ENCODE assay signal across 8 cellular contexts in genomic region chr1:154970631-154971340, GRCh38. TPM values are rescaled to one million over a fixed set of nuclear protein-coding genes. Genes with fewer than 3 reads are reported as not detected.
DNase-seq lines count a peak whose midpoint lies in the region; ATAC-seq, FAIRE-seq and TF ChIP-seq lines count a peak whose summit lies in the region.

A gene with protein sequence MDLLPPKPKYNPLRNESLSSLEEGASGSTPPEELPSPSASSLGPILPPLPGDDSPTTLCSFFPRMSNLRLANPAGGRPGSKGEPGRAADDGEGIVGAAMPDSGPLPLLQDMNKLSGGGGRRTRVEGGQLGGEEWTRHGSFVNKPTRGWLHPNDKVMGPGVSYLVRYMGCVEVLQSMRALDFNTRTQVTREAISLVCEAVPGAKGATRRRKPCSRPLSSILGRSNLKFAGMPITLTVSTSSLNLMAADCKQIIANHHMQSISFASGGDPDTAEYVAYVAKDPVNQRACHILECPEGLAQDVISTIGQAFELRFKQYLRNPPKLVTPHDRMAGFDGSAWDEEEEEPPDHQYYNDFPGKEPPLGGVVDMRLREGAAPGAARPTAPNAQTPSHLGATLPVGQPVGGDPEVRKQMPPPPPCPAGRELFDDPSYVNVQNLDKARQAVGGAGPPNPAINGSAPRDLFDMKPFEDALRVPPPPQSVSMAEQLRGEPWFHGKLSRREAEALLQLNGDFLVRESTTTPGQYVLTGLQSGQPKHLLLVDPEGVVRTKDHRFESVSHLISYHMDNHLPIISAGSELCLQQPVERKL (minus strand): TSS chr1:154970747. CDS start chr1:154970526, 221 bp downstream.

- H3K4me3 ChIP-seq in DND-41 (ENCODE audit: low read depth in 1 of 2, low read length in 2 of 2) = no peak within 1 kb of the TSS
- H3K4me3 ChIP-seq in keratinocyte (ENCODE audit: control insufficient read depth in 2 of 3, extremely low read depth in 1 of 3, insufficient read depth in 2 of 3, low read depth in 1 of 3, low read length in 3 of 3) = peak within 1 kb of the TSS; percentile 52 to 71 (median 54)
- peak within 1 kb of the TSS; percentile 57 to 71 (median 67) for H3K4me3 ChIP-seq in skeletal muscle tissue (ENCODE audit: low read length in 3 of 3)

- H3K4me2 ChIP-seq in DND-41 (ENCODE audit: insufficient read depth, low read length) (peak within 1 kb of the TSS; percentile 46), keratinocyte (ENCODE audit: control insufficient read depth, extremely low read depth, insufficient read depth, low read depth, low read length) (peak within 1 kb of the TSS; percentile 76)

- H3K27ac ChIP-seq in DND-41 (ENCODE audit: low read length) = 0 out of 2 replicates have a peak within 1 kb of the TSS, but pooled peaks have one; percentile 22
- H3K27ac ChIP-seq in keratinocyte (ENCODE audit: control insufficient read depth, insufficient read depth, low read length) = peak within 1 kb of the TSS; percentile 99
- peak within 1 kb of the TSS; percentile 99 for H3K27ac ChIP-seq in skeletal muscle tissue (ENCODE audit: low read depth, low read length)

- peaks cover 9% of the 10 kb centered on the region for H3K36me3 Mint-ChIP-seq in chondrocyte (ENCODE audit: low read depth)

- H3K36me3 ChIP-seq in DND-41 (ENCODE audit: insufficient read depth, low read length) (peaks cover 55% of the 10 kb centered on the region), keratinocyte (ENCODE audit: control insufficient read depth in 2 of 2, extremely low read depth in 1 of 2, insufficient read depth in 2 of 2, low read length in 2 of 2) (peaks cover 14 to 32% of the 10 kb centered on the region in 2 experiments), skeletal muscle tissue (ENCODE audit: control insufficient read depth in 3 of 3, insufficient read depth in 3 of 3, low read length in 3 of 3) (peaks cover 15 to 32% (median 29%) of the 10 kb centered on the region in 3 donors)

- H3K27ac Mint-ChIP-seq in chondrocyte (ENCODE audit: unreplicated experiment) = no peak within 1 kb of the TSS

- H3K9ac ChIP-seq in DND-41 (ENCODE audit: low read depth, low read length) (no peak within 1 kb of the TSS; the same call in 1 of the 2 replicates), keratinocyte (ENCODE audit: control insufficient read depth, extremely low read depth, insufficient read depth, low read length) (peak within 1 kb of the TSS; percentile 79), skeletal muscle tissue (ENCODE audit: low read depth in 1 of 3, low read length in 3 of 3) (peak within 1 kb of the TSS; percentile 75 to 83 (median 77))

- no peak for TF ChIP-seq CTCF in DND-41 (IDR thresholded peaks at IDR 0.05; ENCODE audit: borderline replicate concordance, extremely low read depth, low read length, poor library complexity, severe bottlenecking)
- no peak for TF ChIP-seq CTCF in chondrocyte (IDR thresholded peaks at IDR 0.05)
- no peak for TF ChIP-seq CTCF in keratinocyte (optimal IDR thresholded peaks at IDR 0.05 in 1 of 3, IDR thresholded peaks at IDR 0.05 in 1 of 3, conservative IDR thresholded peaks at IDR 0.05 in 1 of 3; ENCODE audit: extremely low read depth in 1 of 3, insufficient read depth in 2 of 3, low read length in 3 of 3)

- no peak within 1 kb of the TSS for H3K4me3 Mint-ChIP-seq in chondrocyte (ENCODE audit: unreplicated experiment)

- DNase-seq in DND-41 (peak; percentile 51), HT-29 (ENCODE audit: low spot score) (peak; percentile 62), chondrocyte (ENCODE audit: low spot score) (peak; percentile 99), keratinocyte (ENCODE audit: low read depth, low spot score) (peak; percentile 84)
- no peak for DNase-seq in effector CD8-positive, alpha-beta T cell (lab: John Stamatoyannopoulos, UW)

- H2AFZ ChIP-seq in DND-41 (ENCODE audit: low read depth, low read length) = no peak within 1 kb of the TSS
- H2AFZ ChIP-seq in keratinocyte (ENCODE audit: control insufficient read depth, low read length) = no peak within 1 kb of the TSS

- no peaks in the 10 kb centered on the region for H3K27me3 Mint-ChIP-seq in chondrocyte (ENCODE audit: low read depth)

- H3K9me3 Mint-ChIP-seq in chondrocyte (ENCODE audit: low read depth) = no peaks in the 10 kb centered on the region

- H3K27me3 ChIP-seq in DND-41 (ENCODE audit: insufficient read depth, low read length, poor library complexity) (no peaks in the 10 kb centered on the region), keratinocyte (ENCODE audit: control insufficient read depth, extremely low read depth, insufficient read depth, low read length) (no peaks in the 10 kb centered on the region), skeletal muscle tissue (ENCODE audit: control insufficient read depth in 3 of 3, insufficient read depth in 3 of 3, low read length in 3 of 3) (no peaks in the 10 kb centered on the region)

- H4K20me1 ChIP-seq in DND-41 (ENCODE audit: insufficient read depth, low read length) = peaks cover 39% of the 10 kb centered on the region
- H4K20me1 ChIP-seq in keratinocyte (ENCODE audit: control insufficient read depth, extremely low read depth, insufficient read depth, low read length) = no peaks in the 10 kb centered on the region

- peaks cover 52% of the 10 kb centered on the region for H3K4me1 Mint-ChIP-seq in chondrocyte (ENCODE audit: low read depth)

- peak; percentile 65 for FAIRE-seq in keratinocyte (lab: Jason Lieb, UNC)

- H3K4me1 ChIP-seq in DND-41 (ENCODE audit: insufficient read depth, low read length) (peaks cover 37% of the 10 kb centered on the region), keratinocyte (ENCODE audit: control insufficient read depth, extremely low read depth, insufficient read depth, low read length) (peaks cover 50% of the 10 kb centered on the region), skeletal muscle tissue (ENCODE audit: control insufficient read depth in 3 of 3, insufficient read depth in 3 of 3, low read length in 3 of 3) (peaks cover 56 to 72% (median 63%) of the 10 kb centered on the region in 3 donors)

- ATAC-seq in DND-41 (ENCODE audit: insufficient read depth, low read depth) = no peak
- ATAC-seq in GM21526 (IDR thresholded peaks at IDR 0.05; ENCODE audit: low FRiP score, unreplicated experiment) = no peak

- no peaks in the 10 kb centered on the region for H3K9me1 ChIP-seq in keratinocyte (ENCODE audit: control insufficient read depth, extremely low read depth, insufficient read depth, low read length)

- H3K79me2 ChIP-seq in DND-41 (ENCODE audit: insufficient read depth, low read length) (peaks cover 57% of the 10 kb centered on the region), keratinocyte (ENCODE audit: control insufficient read depth, insufficient read depth, low read length) (peaks cover 54% of the 10 kb centered on the region)

- dilution Hi-C loops in keratinocyte (cut with MboI; ENCODE audit: extremely low pct_ligation_motif_present, low sequenced_read_pairs) = no loop called here

- H3K9me3 ChIP-seq in DND-41 (ENCODE audit: insufficient read depth, low read length, severe bottlenecking) = no peaks in the 10 kb centered on the region
- no peaks in the 10 kb centered on the region for H3K9me3 ChIP-seq in keratinocyte (ENCODE audit: control insufficient read depth, low read depth, low read length)
- H3K9me3 ChIP-seq in skeletal muscle tissue (ENCODE audit: control insufficient read depth in 3 of 3, low read length in 3 of 3) = no peaks in the 10 kb centered on the region

- intact Hi-C loops in T-helper 1 cell treated with Interleukin-12 subunit alpha and Interleukin-12 subunit beta and Interleukin-4 antibody, amounts not matched to agents 30 ng/mL and 1 ng/mL, for 36 hours (cut with micrococcal nuclease) = loop anchor here (5.0 kb wide), 1 partner anchor 202 kb away; the partner anchor contains the start of genes KRTCAP2 and TRIM46

RNA-seq across cellular contexts. Expression of the gene that starts here (rescaled TPM):
- total RNA-seq in HT-29 (2014; rRNA removed; shearing (Covaris generic)) = 112 and 120 TPM in 2 replicates
- total RNA-seq in T-helper 1 cell treated with Interleukin-12 subunit alpha and Interleukin-12 subunit beta and Interleukin-4 antibody, amounts not matched to agents 30 ng/mL and 1 ng/mL, for 36 hours = 81.1 and 86.2 TPM in 2 replicates
- 251 to 316 TPM (median 256 TPM) in 3 replicates for total RNA-seq in chondrocyte
- 245 to 385 TPM (median 272 TPM) in 3 replicates for polyA plus RNA-seq in keratinocyte
- 41.9 TPM for polyA plus RNA-seq in keratinocyte (2011; ENCODE audit: low read depth)
- polyA plus RNA-seq in keratinocyte (2011; cell fraction: cytosol; rRNA removed) = 316 and 399 TPM in 2 replicates
- 637 and 800 TPM in 2 replicates for polyA plus RNA-seq in keratinocyte (2011; cell fraction: nucleus; rRNA removed)
- 195 and 241 TPM in 2 replicates for polyA plus RNA-seq in keratinocyte (2012; ENCODE audit: low replicate concordance)
- polyA minus RNA-seq in keratinocyte = 280 to 465 TPM (median 409 TPM) in 3 replicates
- 214 TPM for polyA minus RNA-seq in keratinocyte (2011; cell fraction: cytosol; rRNA and poly(A)+ RNA removed)
- 152 and 244 TPM in 2 replicates for polyA minus RNA-seq in keratinocyte (2011; cell fraction: nucleus; rRNA and poly(A)+ RNA removed)
- 36.0 TPM for total RNA-seq in skeletal muscle tissue

Comparison
In these comparisons a context has a peak if more than half of its experiments do, and no peak if none do; other contexts are left out.
1. H3K27ac ChIP-seq: peak in every context shown above with its lines; median percentile 99 in keratinocyte; 99 in skeletal muscle tissue; 22 in DND-41.
2. H3K4me3 ChIP-seq: peak in keratinocyte (3 of 3) and skeletal muscle tissue (3 of 3); none in DND-41 (0 of 2).